Comparison of ENCODE assay signal across 8 cellular contexts in the genomic region with DNA sequence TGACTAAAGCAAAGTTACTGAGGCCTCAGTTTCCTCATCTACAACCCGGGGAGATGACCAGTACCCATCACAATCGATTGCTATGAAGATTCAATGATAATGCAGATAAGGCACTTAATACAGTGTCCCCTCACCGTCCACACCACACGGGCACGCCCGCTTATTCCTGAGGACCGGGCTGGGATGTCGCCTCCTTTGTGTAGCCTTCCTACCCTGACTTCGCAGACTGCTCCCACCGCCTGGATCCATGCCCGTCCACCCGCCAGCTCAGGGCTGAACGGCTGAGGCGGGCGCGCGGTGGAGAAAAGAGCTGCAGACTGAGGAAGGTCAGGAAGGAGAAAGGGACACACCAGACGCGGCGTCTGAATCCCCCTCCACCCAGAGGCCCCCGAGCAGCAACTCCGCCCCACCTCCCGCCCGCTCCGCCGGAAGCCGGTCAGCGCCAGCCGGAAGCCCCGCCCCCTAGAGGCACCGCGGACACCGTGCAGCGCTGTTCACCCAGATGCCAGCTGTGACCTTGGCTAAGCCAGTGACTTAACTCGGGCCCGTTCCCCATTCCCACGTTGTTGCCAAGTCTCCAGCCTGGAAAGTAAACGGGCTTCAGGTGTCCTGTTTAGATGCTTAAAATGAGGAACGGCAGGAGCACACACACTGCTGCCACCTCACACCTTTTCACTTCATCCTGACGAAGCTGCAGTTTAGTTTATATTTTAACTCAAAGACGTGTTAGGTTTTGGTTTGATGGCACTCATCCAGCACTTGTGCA.
DNase-seq lines count a peak whose midpoint lies in the region; ATAC-seq and TF ChIP-seq lines count a peak whose summit lies in the region.

A gene (minus strand): TSS at position 403 of the 766 bp plus-strand sequence.

- TF ChIP-seq POLR2A in Raji (IDR thresholded peaks at IDR 0.05; ENCODE audit: insufficient read depth, low read depth, low read length) = peak; percentile 63

- peak; percentile 90 for ATAC-seq in GM21619 (IDR thresholded peaks at IDR 0.05; ENCODE audit: unreplicated experiment)
- ATAC-seq in stimulated activated naive CD8-positive, alpha-beta T cell treated with anti-CD3 and anti-CD28 coated beads, Interleukin-15, amount 100 ng/mL, for 72 hours = peak; percentile 99

- no peaks in the 10 kb centered on the region for H3K27me3 Mint-ChIP-seq in neural crest cell (ENCODE audit: low read depth)
- no peaks in the 10 kb centered on the region for H3K27me3 Mint-ChIP-seq in stimulated activated naive CD8-positive, alpha-beta T cell treated with anti-CD3 and anti-CD28 coated beads, Interleukin-15, amount 100 ng/mL, for 72 hours

- peak; percentile 40; the same call in 1 of the 2 replicates for TF ChIP-seq CTCF in LNCAP (IDR thresholded peaks at IDR 0.05)
- TF ChIP-seq CTCF in foreskin fibroblast (IDR thresholded peaks at IDR 0.05; ENCODE audit: low read depth, low read length) = peak; percentile 45
- peak; percentile 72 for TF ChIP-seq CTCF in neural crest cell (conservative IDR thresholded peaks at IDR 0.05)

- H3K36me3 Mint-ChIP-seq in neural crest cell (ENCODE audit: low read depth) = peaks cover 30% of the 10 kb centered on the region

- H3K9me3 Mint-ChIP-seq in neural crest cell = no peaks in the 10 kb centered on the region
- no peaks in the 10 kb centered on the region for H3K9me3 Mint-ChIP-seq in stimulated activated naive CD8-positive, alpha-beta T cell treated with anti-CD3 and anti-CD28 coated beads, Interleukin-15, amount 100 ng/mL, for 72 hours

- DNase-seq in DMS114 treated with DMSO at 0.1 percent for 48 hours (lab: John Stamatoyannopoulos, UW; ENCODE audit: unreplicated experiment) (peak; percentile 77), activated gamma-delta T cell treated with Interleukin-2 at 50 U/mL for 16 hours (peak; percentile 92), foreskin fibroblast (peak; percentile 86 to 95), neural crest cell (ENCODE audit: low read depth, low spot score) (peak; percentile 90)
- DNase-seq in stimulated activated naive CD8-positive, alpha-beta T cell treated with anti-CD3 and anti-CD28 coated beads, Interleukin-15, amount 100 ng/mL, for 72 hours = peak; percentile 87 to 91

- H3K4me1 Mint-ChIP-seq in neural crest cell = peaks cover 42% of the 10 kb centered on the region
- H3K4me1 Mint-ChIP-seq in stimulated activated naive CD8-positive, alpha-beta T cell treated with anti-CD3 and anti-CD28 coated beads, Interleukin-15, amount 100 ng/mL, for 72 hours = peaks cover 61% of the 10 kb centered on the region

- H3K4me3 Mint-ChIP-seq in neural crest cell = peak within 1 kb of the TSS; percentile 88
- peak within 1 kb of the TSS; percentile 80 to 90 for H3K4me3 Mint-ChIP-seq in stimulated activated naive CD8-positive, alpha-beta T cell treated with anti-CD3 and anti-CD28 coated beads, Interleukin-15, amount 100 ng/mL, for 72 hours

- H3K4me3 ChIP-seq in foreskin fibroblast (ENCODE audit: low read depth in 1 of 2, low read length in 2 of 2) = peak within 1 kb of the TSS; percentile 63 to 91

- peak within 1 kb of the TSS; percentile 85 for H3K27ac Mint-ChIP-seq in neural crest cell (ENCODE audit: unreplicated experiment)
- peak within 1 kb of the TSS; percentile 84 to 93 for H3K27ac Mint-ChIP-seq in stimulated activated naive CD8-positive, alpha-beta T cell treated with anti-CD3 and anti-CD28 coated beads, Interleukin-15, amount 100 ng/mL, for 72 hours

Comparison
In these comparisons a context has a peak if more than half of its experiments do, and no peak if none do; other contexts are left out.
1. Peak in every context shown above with its lines: DNase-seq, ATAC-seq and H3K4me3 ChIP-seq.